Comparison of ENCODE assay signal across 8 cellular contexts in the genomic region with DNA sequence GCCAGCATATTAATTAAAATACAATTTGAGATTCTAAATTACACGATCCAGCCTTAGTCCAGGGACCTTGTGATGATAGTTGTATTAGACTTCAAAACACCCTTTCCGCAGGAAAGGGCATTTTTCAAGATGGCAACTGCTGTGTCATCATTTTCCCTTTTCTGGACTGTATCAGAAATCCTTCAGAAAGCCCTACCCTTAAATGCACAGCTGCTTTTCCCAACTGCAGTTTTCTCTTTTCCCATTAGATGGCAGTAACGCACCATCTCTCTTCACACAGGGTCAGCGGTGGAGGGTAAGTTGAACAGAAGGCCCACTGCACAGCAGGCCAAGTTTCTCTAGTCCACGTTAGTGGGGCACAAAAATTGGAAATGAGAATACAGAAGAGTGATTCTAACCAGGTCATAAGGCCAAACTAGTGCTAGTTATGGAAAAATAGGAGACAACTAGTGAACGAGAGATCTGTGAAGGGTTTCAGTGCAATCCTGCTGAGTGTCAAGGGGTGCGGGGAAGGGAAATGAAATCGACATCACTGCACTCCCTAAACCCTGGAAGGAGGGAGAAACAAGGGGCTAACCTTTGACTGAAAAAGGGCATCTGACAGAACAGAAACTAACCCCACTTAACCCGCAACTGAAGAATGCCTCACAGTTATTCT. TPM values are rescaled to one million over a fixed set of nuclear protein-coding genes. Genes with fewer than 3 reads are reported as not detected.
DNase-seq lines count a peak whose midpoint lies in the region; ATAC-seq and TF ChIP-seq lines count a peak whose summit lies in the region.

No MANE protein-coding gene starts in this region.

- peaks cover 10% of the 10 kb centered on the region for H3K4me1 Mint-ChIP-seq in activated naive CD8-positive, alpha-beta T cell treated with anti-CD3 and anti-CD28 coated beads, Interleukin-2, amount 50 U/mL, for 24 hours

- intact Hi-C loops in heart left ventricle (cut with DNase I): loop anchor here (1.0 to 10.0 kb wide), 10 partner anchors 62 to 582 kb away; partner anchors contain the start of genes KCNN3 (in 2 of the 10) and EFNA4 (in 1 of the 10)

- H3K9me3 Mint-ChIP-seq in activated naive CD8-positive, alpha-beta T cell treated with anti-CD3 and anti-CD28 coated beads, Interleukin-2, amount 50 U/mL, for 24 hours: no peaks in the 10 kb centered on the region

- peaks cover 3% of the 10 kb centered on the region for H3K27me3 Mint-ChIP-seq in activated naive CD8-positive, alpha-beta T cell treated with anti-CD3 and anti-CD28 coated beads, Interleukin-2, amount 50 U/mL, for 24 hours

- peak; percentile 87 to 97 (median 95) for TF ChIP-seq CTCF in heart left ventricle (IDR thresholded peaks at IDR 0.05)

- no peak for TF ChIP-seq POLR2A in heart left ventricle (IDR thresholded peaks at IDR 0.05)

- no peak overlapping the region for H3K4me3 ChIP-seq in heart left ventricle

- no peaks in the 10 kb centered on the region for H3K27me3 ChIP-seq in heart left ventricle

- peak overlapping the region in 5 of 12 donors; percentile 2 to 53 (median 11) for H3K27ac ChIP-seq in heart left ventricle

- H3K4me1 ChIP-seq in heart left ventricle: peaks cover 3 to 46% (median 10%) of the 10 kb centered on the region in 12 donors

- peak; percentile 90 for ATAC-seq in activated naive CD8-positive, alpha-beta T cell treated with anti-CD3 and anti-CD28 coated beads, Interleukin-2, amount 50 U/mL, for 24 hours
- peak; percentile 60 to 93 (median 91) for ATAC-seq in heart left ventricle
- ATAC-seq in GM21390 (IDR thresholded peaks at IDR 0.05; ENCODE audit: unreplicated experiment): no peak

- no peak overlapping the region for H3K27ac Mint-ChIP-seq in activated naive CD8-positive, alpha-beta T cell treated with anti-CD3 and anti-CD28 coated beads, Interleukin-2, amount 50 U/mL, for 24 hours

- in situ Hi-C loops in SK-MEL-5 (cut with HindIII; ENCODE audit: low pct_unique_long_range_greater_than_20kb, low sequenced_read_pairs): no loop called here

- peak; percentile 11 for DNase-seq in NK-92 treated with Interleukin-12 subunit alpha and Interleukin-12 subunit beta, amount 100 ng/mL, for 24 hours (lab: John Stamatoyannopoulos, UW)
- no peak for DNase-seq in NK-92 (lab: John Stamatoyannopoulos, UW; ENCODE audit: unreplicated experiment)
- peak; percentile 69 for DNase-seq in NCI-H1092 (lab: John Stamatoyannopoulos, UW)
- DNase-seq in SK-MEL-5 (ENCODE audit: low read depth, low spot score): peak; percentile 99
- DNase-seq in activated naive CD8-positive, alpha-beta T cell treated with anti-CD3 and anti-CD28 coated beads, Interleukin-2, amount 50 U/mL, for 24 hours: peak; percentile 57
- DNase-seq in heart left ventricle: peak in 4 of 5 donors; percentile 42 to 70 (median 56)
- peak; percentile 89 for DNase-seq in putamen (ENCODE audit: low spot score)

- H3K9me3 ChIP-seq in heart left ventricle: no peaks in the 10 kb centered on the region

- H3K36me3 Mint-ChIP-seq in activated naive CD8-positive, alpha-beta T cell treated with anti-CD3 and anti-CD28 coated beads, Interleukin-2, amount 50 U/mL, for 24 hours (ENCODE audit: low read depth): no peaks in the 10 kb centered on the region

- 32 to 38% (median 34%) methylated on average over 9 of the region's 9 CpGs for WGBS in heart left ventricle, 4 donors

- no peak overlapping the region for H3K4me3 Mint-ChIP-seq in activated naive CD8-positive, alpha-beta T cell treated with anti-CD3 and anti-CD28 coated beads, Interleukin-2, amount 50 U/mL, for 24 hours

- H3K36me3 ChIP-seq in heart left ventricle: peaks cover 0 to 33% (median 7%) of the 10 kb centered on the region in 9 donors

RNA-seq across cellular contexts. Expression of gene TDRD10, which starts 22.1 kb away (rescaled TPM):
- total RNA-seq in SK-MEL-5 (2014; rRNA removed; shearing (Covaris generic)): not detected in 2 replicates
- 0.10 TPM in 1 of 2 replicates, not detected in the other for polyA plus RNA-seq in SK-MEL-5 (2015; cell fraction: cytosol; rRNA removed)
- not detected in 2 replicates for polyA plus RNA-seq in SK-MEL-5 (2015; cell fraction: nucleus; rRNA removed)
- 1 to 10 TPM in 8 of 9 donors, under 1 TPM in 1; 0.71 to 3.4 (median 1.8) TPM for total RNA-seq in heart left ventricle
- polyA plus RNA-seq in heart left ventricle: 1 to 10 TPM; 2.9 to 3.0 TPM

RNA-seq across cellular contexts. Expression of gene SHE, which starts 22.3 kb away (rescaled TPM):
- 0.03 and 0.11 TPM in 2 replicates for total RNA-seq in SK-MEL-5 (2014; rRNA removed; shearing (Covaris generic))
- 0.01 and 0.04 TPM in 2 replicates for polyA plus RNA-seq in SK-MEL-5 (2015; cell fraction: cytosol; rRNA removed)
- 0.07 TPM in 1 of 2 replicates, not detected in the other for polyA plus RNA-seq in SK-MEL-5 (2015; cell fraction: nucleus; rRNA removed)
- total RNA-seq in heart left ventricle: 10 to 100 TPM; 11.1 to 19.4 (median 11.9) TPM
- polyA plus RNA-seq in heart left ventricle: 10 to 100 TPM; 10.1 to 17.7 TPM

Comparison
In these comparisons a context has a peak if more than half of its experiments do, and no peak if none do; other contexts are left out.
1. RNA of gene SHE, which starts 22.3 kb away (total RNA-seq): 11.1 to 19.4 TPM in heart left ventricle; 0.03 to 0.11 TPM in SK-MEL-5; every median in the first group is over 10 times any median in the second.